ENCODE assay signal across 23 cellular contexts in the genomic region with DNA sequence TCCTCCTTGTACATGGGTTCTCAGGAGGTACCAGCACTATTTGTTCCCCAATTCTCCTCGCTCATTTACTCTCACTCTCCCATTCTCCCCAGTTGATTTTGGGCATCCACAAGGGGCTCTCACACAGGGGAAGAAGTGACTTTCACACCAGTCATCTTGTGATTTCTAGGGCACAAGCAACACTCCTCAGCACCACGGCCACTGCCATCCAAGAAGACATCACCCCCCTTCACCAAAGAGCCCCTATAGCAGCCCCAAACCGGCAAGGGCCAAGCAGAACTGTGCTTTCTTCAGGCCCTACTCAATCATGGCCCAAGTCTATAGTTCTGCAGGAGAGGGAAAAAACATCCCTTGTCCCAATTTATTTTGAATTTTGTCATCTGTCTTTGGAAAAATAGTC.
"Had no signal": no experiment of that assay in that cellular context is flagged by ENCODE, and none has a peak within 500 bp of the region (broad histone marks: within the 10 kb centered on the region; RNA-seq: fewer than 3 reads in every experiment).

No MANE protein-coding gene starts in this region.

- H2AFZ ChIP-seq: hepatocyte, parathyroid adenoma had no signal

- H3K27ac ChIP-seq: hepatocyte, left ventricle myocardium inferior, parathyroid adenoma, psoas muscle, right lobe of liver, stomach, testis, thyroid gland, transverse colon, upper lobe of left lung, vagina had no signal

- H3K79me2 ChIP-seq: hepatocyte, parathyroid adenoma had no signal

- DNase-seq: islet precursor cell; left ventricle myocardium inferior; midbrain; mucosa of descending colon; naive thymus-derived CD4-positive, alpha-beta T cell; nucleus accumbens; psoas muscle; right lobe of liver; stimulated activated CD4-positive, alpha-beta T cell treated with anti-CD3 and anti-CD28 coated beads, Interleukin-1b, Interleukin-23, amount 100 ng/mL, for 48 hours; stimulated activated CD4-positive, alpha-beta T cell treated with anti-CD3 and anti-CD28 coated beads, Interleukin-2, amount 100 ng/mL, for 48 hours; stimulated activated naive B cell treated with anti-CD40 and anti-IgM and Interleukin-4, amounts not matched to agents 10 μg/mL and 1 μg/mL and 100 μg/mL, for 72 hours; stimulated activated naive CD8-positive, alpha-beta T cell treated with anti-CD3 and anti-CD28 coated beads, Interleukin-15, Interleukin-2, amounts not matched to agents 100 U/mL and 50 U/mL, for 24 hours; stomach; testis; thyroid gland; transverse colon; upper lobe of left lung had no signal

- ATAC-seq: mucosa of descending colon; naive thymus-derived CD4-positive, alpha-beta T cell; natural killer cell treated with Interleukin-12 subunit alpha and Interleukin-12 subunit beta and Interleukin-15 and Interleukin-18, amount 100 ng/mL, for 72 hours; psoas muscle; right lobe of liver; stimulated activated naive B cell treated with anti-CD40 and anti-IgM and Interleukin-4, amounts not matched to agents 10 μg/mL and 1 μg/mL and 100 μg/mL, for 72 hours; stimulated activated naive CD8-positive, alpha-beta T cell treated with anti-CD3 and anti-CD28 coated beads, Interleukin-15, Interleukin-2, amounts not matched to agents 100 U/mL and 50 U/mL, for 24 hours had no signal

- H3K4me1 ChIP-seq: left ventricle myocardium inferior, parathyroid adenoma, psoas muscle, right lobe of liver, stomach, testis, thyroid gland, transverse colon, upper lobe of left lung, vagina had no signal

- H3K9ac ChIP-seq: parathyroid adenoma had no signal

- H3K9me3 ChIP-seq: left ventricle myocardium inferior, mucosa of descending colon, psoas muscle, right lobe of liver, stomach, testis, thyroid gland, transverse colon, upper lobe of left lung, vagina had no signal

- H3K27me3 ChIP-seq: hepatocyte, right lobe of liver, stomach, testis, thyroid gland, transverse colon, upper lobe of left lung, vagina had no signal

- H3K36me3 ChIP-seq: left ventricle myocardium inferior, right lobe of liver, stomach, thyroid gland, transverse colon, upper lobe of left lung, vagina had no signal

- H3K4me3 ChIP-seq: hepatocyte, left ventricle myocardium inferior, lung, mucosa of descending colon, psoas muscle, right lobe of liver, smooth muscle cell, stomach, testis, thyroid gland, transverse colon, upper lobe of left lung, vagina had no signal

- H3K4me2 ChIP-seq: hepatocyte, smooth muscle cell had no signal
